In genomic region chr2:201127570-201127969, GRCh38 we compare ENCODE assay signal across 1 cellular context.
TF ChIP-seq lines count a peak whose summit lies in the region.

No MANE protein-coding gene starts in this region.

TF ChIP-seq in WTC11, 78 proteins besides CTCF, POLR2A, EP300 and RAD21 (continued from another document):
- no peak for TF ChIP-seq AFF4 (CRISPR knock-in tag; IDR thresholded peaks at IDR 0.05; ENCODE audit: borderline replicate concordance)
